ENCODE assay signal across 22 cellular contexts in genomic region chr1:78716186-78716585, GRCh38.
DNase-seq lines count a peak whose midpoint lies in the region; ATAC-seq, FAIRE-seq and TF ChIP-seq lines count a peak whose summit lies in the region.
"Had no signal": no experiment of that assay in that cellular context is flagged by ENCODE, and none has a peak within 500 bp of the region (broad histone marks: within the 10 kb centered on the region; RNA-seq: fewer than 3 reads in every experiment).

No MANE protein-coding gene starts in this region.

- H4K20me1 ChIP-seq in astrocyte (ENCODE audit: insufficient read depth, low read length) = no peaks in the 10 kb centered on the region

- H3K4me3 ChIP-seq in astrocyte (ENCODE audit: insufficient read depth, low read depth, low read length) = no peak overlapping the region
- no peak overlapping the region for H3K4me3 ChIP-seq in tibial artery
- H3K4me3 ChIP-seq: body of pancreas, ovary, Peyer's patch, stomach, vagina had no signal

- H3K9me3 Mint-ChIP-seq in astrocyte (ENCODE audit: unreplicated experiment) = peaks cover 2% of the 10 kb centered on the region
- H3K9me3 Mint-ChIP-seq: activated B cell treated with CpG ODN at 0.5 μM for 24 hours; CD8-positive, alpha-beta T cell; immature natural killer cell; T-helper 1 cell treated with Interleukin-12 subunit alpha and Interleukin-12 subunit beta and Interleukin-4 antibody, amounts not matched to agents 30 μg/mL and 1 μg/mL, for 36 hours had no signal

- H3K9me3 ChIP-seq in astrocyte (ENCODE audit: insufficient read depth, low read depth, low read length) (no peaks in the 10 kb centered on the region), tibial artery (no peaks in the 10 kb centered on the region)
- H3K9me3 ChIP-seq: body of pancreas, ovary, Peyer's patch, stomach, vagina had no signal

- TF ChIP-seq CTCF in astrocyte (IDR thresholded peaks at IDR 0.05; ENCODE audit: insufficient read depth, low read depth, low read length) = no peak
- TF ChIP-seq CTCF in tibial artery (IDR thresholded peaks at IDR 0.05) = no peak

- H3K27me3 Mint-ChIP-seq in astrocyte (ENCODE audit: low read depth, unreplicated experiment) = no peaks in the 10 kb centered on the region

- peak; percentile 32 for FAIRE-seq in astrocyte (lab: Jason Lieb, UNC)

- H3K4me2 ChIP-seq in astrocyte (ENCODE audit: low read length) = peak overlapping the region; percentile 12

- H3K4me1 ChIP-seq in astrocyte (ENCODE audit: insufficient read depth, low read length) = peaks cover 15% of the 10 kb centered on the region
- peaks cover 0 to 17% (median 4%) of the 10 kb centered on the region in 4 donors for H3K4me1 ChIP-seq in tibial artery
- H3K4me1 ChIP-seq: body of pancreas, Peyer's patch, stomach, vagina had no signal

- H3K4me3 Mint-ChIP-seq in astrocyte (ENCODE audit: unreplicated experiment) = no peak overlapping the region
- H3K4me3 Mint-ChIP-seq: activated B cell treated with CpG ODN at 0.5 μM for 24 hours; CD8-positive, alpha-beta T cell; immature natural killer cell; T-helper 1 cell treated with Interleukin-12 subunit alpha and Interleukin-12 subunit beta and Interleukin-4 antibody, amounts not matched to agents 30 μg/mL and 1 μg/mL, for 36 hours had no signal

- ATAC-seq in left cardiac atrium (no peak), HG03159 (IDR thresholded peaks at IDR 0.05; ENCODE audit: unreplicated experiment) (no peak)
- ATAC-seq: body of pancreas; CD8-positive, alpha-beta T cell had no signal

- peak overlapping the region; percentile 43 for H3K27ac ChIP-seq in astrocyte (ENCODE audit: low read depth, low read length)
- no peak overlapping the region for H3K27ac ChIP-seq in tibial artery
- H3K27ac ChIP-seq: body of pancreas, ovary, Peyer's patch, stomach, vagina had no signal

- peaks cover 38% of the 10 kb centered on the region for H3K4me1 Mint-ChIP-seq in astrocyte (ENCODE audit: low read depth, unreplicated experiment)
- H3K4me1 Mint-ChIP-seq: activated B cell treated with CpG ODN at 0.5 μM for 24 hours, immature natural killer cell had no signal

- DNase-seq in GM04503 (ENCODE audit: low read depth) (peak; percentile 56), astrocyte (ENCODE audit: low read depth) (peak; percentile 48), hepatic stellate cell (ENCODE audit: low spot score) (peak; percentile 11), stromal cell of bone marrow (ENCODE audit: low read depth) (peak; percentile 40), left cardiac atrium (no peak), tibial artery (no peak)
- DNase-seq: activated B cell treated with CpG ODN at 0.5 μM for 24 hours; activated effector memory CD4-positive, alpha-beta T cell treated with Interleukin-2 at 50 U/mL for 16 hours; body of pancreas; CD8-positive, alpha-beta T cell; effector CD4-positive, alpha-beta T cell; immature natural killer cell; midbrain; NCI-H187 treated with DMSO at 0.1 percent for 48 hours; NCI-H69; ovary; Peyer's patch; stimulated activated CD4-positive, alpha-beta T cell treated with anti-CD3 and anti-CD28 coated beads, Interleukin-15, amount 100 ng/mL, for 24 hours; stomach had no signal

- no peaks in the 10 kb centered on the region for H3K27me3 ChIP-seq in astrocyte (ENCODE audit: insufficient read depth, low read length)
- no peaks in the 10 kb centered on the region for H3K27me3 ChIP-seq in tibial artery
- H3K27me3 ChIP-seq: body of pancreas, ovary, Peyer's patch, stomach, vagina had no signal

- intact Hi-C loops in left cardiac atrium (cut with DNase I) = no loop called here
- intact Hi-C loops in tibial artery (cut with DNase I; ENCODE audit: low total_unique reads) = no loop called here

- H3K36me3 Mint-ChIP-seq in astrocyte (ENCODE audit: low read depth, unreplicated experiment) = no peaks in the 10 kb centered on the region
- H3K36me3 Mint-ChIP-seq: CD8-positive, alpha-beta T cell; immature natural killer cell had no signal

- H3K36me3 ChIP-seq in astrocyte (ENCODE audit: insufficient read depth, low read length) = no peaks in the 10 kb centered on the region
- no peaks in the 10 kb centered on the region for H3K36me3 ChIP-seq in tibial artery
- H3K36me3 ChIP-seq: ovary, Peyer's patch, stomach, vagina had no signal

- peak overlapping the region; percentile 0 for H3K27ac Mint-ChIP-seq in astrocyte (ENCODE audit: unreplicated experiment)
- H3K27ac Mint-ChIP-seq: activated B cell treated with CpG ODN at 0.5 μM for 24 hours; CD8-positive, alpha-beta T cell; immature natural killer cell; T-helper 1 cell treated with Interleukin-12 subunit alpha and Interleukin-12 subunit beta and Interleukin-4 antibody, amounts not matched to agents 30 μg/mL and 1 μg/mL, for 36 hours had no signal

- no peak overlapping the region for H2AFZ ChIP-seq in astrocyte (ENCODE audit: low read depth, low read length)

- no peaks in the 10 kb centered on the region for H3K79me2 ChIP-seq in astrocyte (ENCODE audit: insufficient read depth, low read length)

- peak overlapping the region; percentile 5 for H3K9ac ChIP-seq in astrocyte (ENCODE audit: low read length)

Comparison
In these comparisons a context has a peak if more than half of its experiments do, and no peak if none do; other contexts are left out.
1. DNase-seq: peak in GM04503 (single experiment), astrocyte (single experiment), hepatic stellate cell (single experiment) and stromal cell of bone marrow (single experiment); none in left cardiac atrium (single experiment) and tibial artery (0 of 2).